Comparison of ENCODE assay signal across 18 cellular contexts in the genomic region with DNA sequence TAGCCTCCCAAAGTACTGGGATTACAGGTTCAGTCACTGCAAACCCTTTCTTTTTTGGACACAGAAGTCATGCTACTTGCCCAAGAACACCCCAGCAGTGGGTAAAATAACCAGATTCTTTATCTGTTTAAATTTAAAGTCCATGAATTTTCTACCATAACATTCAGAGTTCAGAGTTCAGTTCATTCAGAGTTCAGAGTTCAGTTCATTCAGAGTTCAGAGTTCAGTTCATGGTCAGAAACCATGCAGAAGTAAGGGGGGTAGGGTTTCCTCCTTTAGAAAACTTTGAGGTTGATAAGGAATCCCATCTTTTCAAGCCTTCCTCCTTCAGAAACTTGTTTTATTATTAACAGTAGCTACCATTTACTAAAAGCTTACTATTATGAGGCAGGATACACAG.
"Had no signal": no experiment of that assay in that cellular context is flagged by ENCODE, and none has a peak within 500 bp of the region (broad histone marks: within the 10 kb centered on the region; RNA-seq: fewer than 3 reads in every experiment).

No MANE protein-coding gene starts in this region.

- H3K9me3 Mint-ChIP-seq: activated naive CD4-positive, alpha-beta T cell treated with anti-CD3 and anti-CD28 coated beads, Interleukin-2, amount 10 ng/mL, durations not matched to agents 7 days and 5 days; activated T-helper 17 cell treated with anti-CD3 and anti-CD28 coated beads, Interleukin-2, amount 50 U/mL, for 72 hours; natural killer cell; type B pancreatic cell had no signal

- H3K4me3 Mint-ChIP-seq: activated naive CD4-positive, alpha-beta T cell treated with anti-CD3 and anti-CD28 coated beads, Interleukin-2, amount 10 ng/mL, durations not matched to agents 7 days and 5 days; activated T-helper 17 cell treated with anti-CD3 and anti-CD28 coated beads, Interleukin-2, amount 50 U/mL, for 72 hours; natural killer cell; type B pancreatic cell had no signal

- H3K27me3 Mint-ChIP-seq: activated naive CD4-positive, alpha-beta T cell treated with anti-CD3 and anti-CD28 coated beads, Interleukin-2, amount 10 ng/mL, durations not matched to agents 7 days and 5 days; activated T-helper 17 cell treated with anti-CD3 and anti-CD28 coated beads, Interleukin-2, amount 50 U/mL, for 72 hours; type B pancreatic cell had no signal

- H3K27ac Mint-ChIP-seq: activated T-helper 17 cell treated with anti-CD3 and anti-CD28 coated beads, Interleukin-2, amount 50 U/mL, for 72 hours; type B pancreatic cell had no signal

- ATAC-seq: natural killer cell had no signal

- H3K4me3 ChIP-seq: adrenal gland, left ventricle myocardium inferior, suprapubic skin had no signal

- H3K27ac ChIP-seq: adrenal gland, left ventricle myocardium inferior, suprapubic skin had no signal

- H3K27me3 ChIP-seq: adrenal gland, suprapubic skin had no signal

- DNase-seq: activated CD4-positive, alpha-beta T cell treated with anti-CD3 and anti-CD28 coated beads, Interleukin-2, amount 50 U/mL, for 1 hour; activated CD4-positive, CD25-positive, alpha-beta regulatory T cell; activated CD8-positive, alpha-beta memory T cell treated with anti-CD3 and anti-CD28 coated beads for 24 hours; activated naive CD4-positive, alpha-beta T cell treated with anti-CD3 and anti-CD28 coated beads, Interleukin-2, amount 10 ng/mL, durations not matched to agents 7 days and 5 days; adrenal gland; hippocampal formation; left ventricle myocardium inferior; mesenchymal stem cell; natural killer cell; nucleus accumbens; posterior cingulate gyrus; stimulated activated CD4-positive, alpha-beta T cell treated with anti-CD3 and anti-CD28 coated beads, Interleukin-15, amount 100 ng/mL, for 24 hours; stimulated activated CD4-positive, alpha-beta T cell treated with anti-CD3 and anti-CD28 coated beads, Interleukin-4, amount 100 ng/mL, for 1 hour; stimulated activated naive CD4-positive, alpha-beta T cell treated with Interleukin-2 at 50 U/mL for 16 hours; T-helper 1 cell had no signal

- H3K36me3 Mint-ChIP-seq: natural killer cell had no signal

- H3K9me3 ChIP-seq: adrenal gland, left ventricle myocardium inferior, suprapubic skin had no signal
